In genomic region chr2:15177103-15177502, GRCh38 we compare ENCODE assay signal across 8 cellular contexts.
DNase-seq lines count a peak whose midpoint lies in the region; ATAC-seq and FAIRE-seq lines count a peak whose summit lies in the region.

No MANE protein-coding gene starts in this region.

- H3K4me1 Mint-ChIP-seq in activated CD8-positive, alpha-beta memory T cell treated with anti-CD3 and anti-CD28 coated beads, Interleukin-2, amount 10 ng/mL, durations not matched to agents 7 days and 5 days, result peaks cover 46% of the 10 kb centered on the region

- H3K36me3 Mint-ChIP-seq in activated CD8-positive, alpha-beta memory T cell treated with anti-CD3 and anti-CD28 coated beads, Interleukin-2, amount 10 ng/mL, durations not matched to agents 7 days and 5 days, result peaks cover 40% of the 10 kb centered on the region

- no peak for FAIRE-seq in urothelium cell line (lab: Jason Lieb, UNC)

- H3K27me3 Mint-ChIP-seq in activated CD8-positive, alpha-beta memory T cell treated with anti-CD3 and anti-CD28 coated beads, Interleukin-2, amount 10 ng/mL, durations not matched to agents 7 days and 5 days, result peaks cover 6% of the 10 kb centered on the region

- DNase-seq in activated CD8-positive, alpha-beta memory T cell treated with anti-CD3 and anti-CD28 coated beads, Interleukin-2, amount 10 ng/mL, durations not matched to agents 7 days and 5 days, result peak; percentile 90
- peak; percentile 76 for DNase-seq in islet precursor cell
- DNase-seq in urothelium cell line (ENCODE audit: low spot score), result peak; percentile 82
- no peak for DNase-seq in NOMO-1 (lab: John Stamatoyannopoulos, UW; ENCODE audit: unreplicated experiment in 2 of 2)
- no peak for DNase-seq in RKO (ENCODE audit: low spot score)
- no peak for DNase-seq in NCI-H1694 (lab: John Stamatoyannopoulos, UW)

- H3K9me3 Mint-ChIP-seq in activated CD8-positive, alpha-beta memory T cell treated with anti-CD3 and anti-CD28 coated beads, Interleukin-2, amount 10 ng/mL, durations not matched to agents 7 days and 5 days (ENCODE audit: low read depth), result no peaks in the 10 kb centered on the region

- H3K27ac Mint-ChIP-seq in activated CD8-positive, alpha-beta memory T cell treated with anti-CD3 and anti-CD28 coated beads, Interleukin-2, amount 10 ng/mL, durations not matched to agents 7 days and 5 days, result peak overlapping the region; percentile 73

- ATAC-seq in GM19455 (IDR thresholded peaks at IDR 0.05; ENCODE audit: unreplicated experiment) (peak; percentile 94), HG03354 (IDR thresholded peaks at IDR 0.05; ENCODE audit: poor library complexity, severe bottlenecking, unreplicated experiment) (peak; percentile 98)
- ATAC-seq in activated CD8-positive, alpha-beta memory T cell treated with anti-CD3 and anti-CD28 coated beads, Interleukin-2, amount 10 ng/mL, durations not matched to agents 7 days and 5 days, result peak; percentile 97

- H3K4me3 Mint-ChIP-seq in activated CD8-positive, alpha-beta memory T cell treated with anti-CD3 and anti-CD28 coated beads, Interleukin-2, amount 10 ng/mL, durations not matched to agents 7 days and 5 days, result peak overlapping the region; percentile 4

- CTCF ChIA-PET in activated CD8-positive, alpha-beta memory T cell treated with anti-CD3 and anti-CD28 coated beads, Interleukin-2, amount 10 ng/mL, durations not matched to agents 7 days and 5 days (lab: Charles Lee), result no interaction called here

Comparison
In these comparisons a context has a peak if more than half of its experiments do, and no peak if none do; other contexts are left out.
1. DNase-seq: peak in activated CD8-positive, alpha-beta memory T cell treated with anti-CD3 and anti-CD28 coated beads, Interleukin-2, amount 10 ng/mL, durations not matched to agents 7 days and 5 days (single experiment), islet precursor cell (single experiment) and urothelium cell line (single experiment); none in NOMO-1 (0 of 2), RKO (single experiment) and NCI-H1694 (single experiment).
2. Peak in every context shown above with its lines, with median percentiles within 50 percentile points of each other: ATAC-seq.